8 cellular contexts compared by ENCODE assay signal in genomic region chr12:43444940-43445564, GRCh38.
DNase-seq lines count a peak whose midpoint lies in the region; ATAC-seq and TF ChIP-seq lines count a peak whose summit lies in the region.

No MANE protein-coding gene starts in this region.

- no peak overlapping the region for H3K27ac Mint-ChIP-seq in activated CD4-positive, alpha-beta memory T cell treated with anti-CD3 and anti-CD28 coated beads for 36 hours

- no peaks in the 10 kb centered on the region for H3K9me3 Mint-ChIP-seq in activated CD4-positive, alpha-beta memory T cell treated with anti-CD3 and anti-CD28 coated beads for 36 hours

- H3K27me3 Mint-ChIP-seq in activated CD4-positive, alpha-beta memory T cell treated with anti-CD3 and anti-CD28 coated beads for 36 hours, result no peaks in the 10 kb centered on the region

- no peak overlapping the region for H3K4me3 Mint-ChIP-seq in activated CD4-positive, alpha-beta memory T cell treated with anti-CD3 and anti-CD28 coated beads for 36 hours

- POLR2A ChIA-PET in activated CD4-positive, alpha-beta memory T cell treated with anti-CD3 and anti-CD28 coated beads for 36 hours (lab: Charles Lee), result no interaction called here

- TF ChIP-seq POLR2A in erythroblast (IDR thresholded peaks at IDR 0.05; ENCODE audit: low read length), result no peak

- ATAC-seq in HG02642 (IDR thresholded peaks at IDR 0.05; ENCODE audit: poor library complexity, unreplicated experiment), result peak; percentile 70

- CTCF ChIA-PET in activated CD4-positive, alpha-beta memory T cell treated with anti-CD3 and anti-CD28 coated beads for 36 hours (lab: Charles Lee), result interaction anchor here (0.7 to 5.6 kb wide), 8 partner anchors 10 to 441 kb away, joined by 3 to 48 read pairs (median 8); no protein-coding TSS in a partner anchor

- intact Hi-C loops in activated CD4-positive, alpha-beta memory T cell treated with anti-CD3 and anti-CD28 coated beads for 36 hours (cut with micrococcal nuclease), result loop anchor here (1.0 to 10.0 kb wide), 3 partner anchors 227 to 437 kb away; no protein-coding TSS in a partner anchor

- DNase-seq in activated CD4-positive, alpha-beta T cell treated with anti-CD3 and anti-CD28 coated beads for 24 hours (ENCODE audit: low read depth in 2 of 2), result peak; percentile 34 to 45
- no peak for DNase-seq in activated CD4-positive, alpha-beta T cell treated with anti-CD3 and anti-CD28 coated beads for 1 hour
- DNase-seq in NCI-H2081 treated with DMSO at 0.1 percent for 48 hours (lab: John Stamatoyannopoulos, UW) (peak; percentile 37), erythroblast (lab: John Stamatoyannopoulos, UW) (peak; percentile 55 to 75), nucleus accumbens (lab: John Stamatoyannopoulos, UW) (peak in 30 of 56 donors; percentile 0 to 74 (median 11)), OCI-M2 (lab: John Stamatoyannopoulos, UW; ENCODE audit: unreplicated experiment) (no peak)
- peak; percentile 55 for DNase-seq in activated CD4-positive, alpha-beta memory T cell treated with anti-CD3 and anti-CD28 coated beads for 36 hours

- H3K4me1 Mint-ChIP-seq in activated CD4-positive, alpha-beta memory T cell treated with anti-CD3 and anti-CD28 coated beads for 36 hours (ENCODE audit: low read depth), result no peaks in the 10 kb centered on the region

- H3K36me3 Mint-ChIP-seq in activated CD4-positive, alpha-beta memory T cell treated with anti-CD3 and anti-CD28 coated beads for 36 hours, result no peaks in the 10 kb centered on the region

Comparison
In these comparisons a context has a peak if more than half of its experiments do, and no peak if none do; other contexts are left out.
1. DNase-seq: peak in activated CD4-positive, alpha-beta T cell treated with anti-CD3 and anti-CD28 coated beads for 24 hours (2 of 2), NCI-H2081 treated with DMSO at 0.1 percent for 48 hours (single experiment), activated CD4-positive, alpha-beta memory T cell treated with anti-CD3 and anti-CD28 coated beads for 36 hours (single experiment), erythroblast (2 of 2) and nucleus accumbens (30 of 56); none in activated CD4-positive, alpha-beta T cell treated with anti-CD3 and anti-CD28 coated beads for 1 hour (single experiment) and OCI-M2 (single experiment).